ENCODE assay signal across 18 cellular contexts in genomic region chr18:23406271-23406787, GRCh38. TPM values are rescaled to one million over a fixed set of nuclear protein-coding genes. Genes with fewer than 3 reads are reported as not detected.
DNase-seq lines count a peak whose midpoint lies in the region; ATAC-seq and TF ChIP-seq lines count a peak whose summit lies in the region.
"Had no signal": no experiment of that assay in that cellular context is flagged by ENCODE, and none has a peak within 500 bp of the region (broad histone marks: within the 10 kb centered on the region; RNA-seq: fewer than 3 reads in every experiment).

No MANE protein-coding gene starts in this region.

- WGBS in heart left ventricle, 4 donors: 28 to 57% (median 49%) methylated on average over 2 of the region's 2 CpGs
- WGBS in adrenal gland, 4 donors: 31 to 50% (median 40%) methylated on average over 2 of the region's 2 CpGs

- no peak overlapping the region for H3K4me3 Mint-ChIP-seq in type B pancreatic cell
- H3K4me3 Mint-ChIP-seq in natural killer cell: no peak overlapping the region
- H3K4me3 Mint-ChIP-seq: activated naive CD4-positive, alpha-beta T cell treated with anti-CD3 and anti-CD28 coated beads for 36 hours; endodermal cell had no signal

- peak overlapping the region; percentile 90 for H3K27ac Mint-ChIP-seq in type B pancreatic cell
- no peak overlapping the region for H3K27ac Mint-ChIP-seq in natural killer cell
- H3K27ac Mint-ChIP-seq: activated naive CD4-positive, alpha-beta T cell treated with anti-CD3 and anti-CD28 coated beads for 36 hours; endodermal cell had no signal

- H3K4me1 ChIP-seq in heart left ventricle (peaks cover 0 to 5% (median 0%) of the 10 kb centered on the region in 12 donors), adrenal gland (replicated peaks in 1 of 2) (peaks cover 0 to 13% of the 10 kb centered on the region in 2 donors)

- no peak for TF ChIP-seq CTCF in heart left ventricle (IDR thresholded peaks at IDR 0.05)
- no peak for TF ChIP-seq CTCF in adrenal gland (IDR thresholded peaks at IDR 0.05)
- no peak for TF ChIP-seq CTCF in fibroblast of the aortic adventitia (IDR thresholded peaks at IDR 0.05; ENCODE audit: insufficient read depth, low read length)
- TF ChIP-seq CTCF in type B pancreatic cell (conservative IDR thresholded peaks at IDR 0.05): no peak
- TF ChIP-seq CTCF in natural killer cell (IDR thresholded peaks at IDR 0.05): no peak

- intact Hi-C loops in heart left ventricle (cut with DNase I) (loop anchor here in 2 of 10 donors (10.0 kb wide), 2 partner anchors 382 to 582 kb away; no protein-coding TSS in a partner anchor), cardiac septum (cut with DNase I) (no loop called here), adrenal gland (cut with DNase I) (no loop called here), natural killer cell (cut with micrococcal nuclease) (no loop called here)

- H3K27ac ChIP-seq in heart left ventricle: no peak overlapping the region
- no peak overlapping the region for H3K27ac ChIP-seq in adrenal gland
- H3K27ac ChIP-seq: parathyroid adenoma had no signal

- H3K4me1 Mint-ChIP-seq in type B pancreatic cell (ENCODE audit: unreplicated experiment) (peaks cover 15% of the 10 kb centered on the region), natural killer cell (peaks cover 6 to 10% of the 10 kb centered on the region in 2 donors)

- DNase-seq in heart left ventricle (no peak), cardiac septum (ENCODE audit: low spot score) (no peak), adrenal gland (peak in 6 of 7 donors; percentile 58 to 75 (median 66)), fibroblast of the aortic adventitia (ENCODE audit: low read depth) (peak; percentile 67), type B pancreatic cell (ENCODE audit: extremely low spot score, unreplicated experiment) (no peak), natural killer cell (no peak), D341Med (ENCODE audit: low spot score) (no peak)
- no peak for DNase-seq in stimulated activated naive CD4-positive, alpha-beta T cell (lab: John Stamatoyannopoulos, UW)
- DNase-seq: activated CD4-positive, alpha-beta T cell treated with anti-CD3 and anti-CD28 coated beads for 1 hour; activated CD8-positive, alpha-beta memory T cell treated with anti-CD3 and anti-CD28 coated beads, Interleukin-2, amount 50 U/mL, for 4 hours; activated naive CD4-positive, alpha-beta T cell treated with anti-CD3 and anti-CD28 coated beads for 36 hours; Calu3; caudate nucleus; endodermal cell; NCI-H82; stimulated activated CD4-positive, alpha-beta T cell treated with anti-CD3 and anti-CD28 coated beads, Interleukin-15, amount 100 ng/mL, for 24 hours; T-helper 2 cell had no signal

- H3K9me3 Mint-ChIP-seq in type B pancreatic cell (peaks cover 5% of the 10 kb centered on the region), natural killer cell (no peaks in the 10 kb centered on the region)
- H3K9me3 Mint-ChIP-seq: endodermal cell had no signal

- ATAC-seq in heart left ventricle: peak in 3 of 4 donors; percentile 58 to 79 (median 67)
- ATAC-seq in natural killer cell: no peak

- H3K27me3 Mint-ChIP-seq in type B pancreatic cell: no peaks in the 10 kb centered on the region
- no peaks in the 10 kb centered on the region for H3K27me3 Mint-ChIP-seq in natural killer cell (ENCODE audit: low read depth in 2 of 2)

- H3K36me3 ChIP-seq in heart left ventricle (no peaks in the 10 kb centered on the region), adrenal gland (replicated peaks in 1 of 2) (no peaks in the 10 kb centered on the region)

- no peak for TF ChIP-seq POLR2A in heart left ventricle (IDR thresholded peaks at IDR 0.05)
- TF ChIP-seq POLR2A in adrenal gland (IDR thresholded peaks at IDR 0.05): no peak

- H3K27me3 ChIP-seq in heart left ventricle (no peaks in the 10 kb centered on the region), adrenal gland (no peaks in the 10 kb centered on the region)

- peaks cover 7% of the 10 kb centered on the region for H3K36me3 Mint-ChIP-seq in type B pancreatic cell
- no peaks in the 10 kb centered on the region for H3K36me3 Mint-ChIP-seq in natural killer cell

- no peak overlapping the region for H3K4me3 ChIP-seq in heart left ventricle
- no peak overlapping the region for H3K4me3 ChIP-seq in adrenal gland
- no peak overlapping the region for H3K4me3 ChIP-seq in fibroblast of the aortic adventitia (ENCODE audit: low read depth, low read length)

- no peaks in the 10 kb centered on the region for H3K9me3 ChIP-seq in heart left ventricle
- no peaks in the 10 kb centered on the region for H3K9me3 ChIP-seq in adrenal gland (replicated peaks in 1 of 3)

RNA-seq across cellular contexts. Expression of gene RIOK3, which starts 46.8 kb away (rescaled TPM):
- total RNA-seq in heart left ventricle (10 to 100 TPM; 43.4 to 76.2 (median 51.1) TPM), cardiac septum (68.4 TPM), adrenal gland (10 to 100 TPM; 22.5 to 53.3 (median 48.1) TPM), fibroblast of the aortic adventitia (ENCODE audit: low replicate concordance) (58.1 and 89.3 TPM in 2 replicates), type B pancreatic cell (ENCODE audit: low replicate concordance) (46.7 and 86.3 TPM in 2 replicates), natural killer cell (100 to 1,000 TPM; 164 to 233 (median 182) TPM)
- polyA plus RNA-seq in heart left ventricle (10 to 100 TPM; 32.3 to 57.9 TPM), adrenal gland (10 to 100 TPM; 36.3 to 55.1 (median 45.7) TPM)

Comparison
In these comparisons a context has a peak if more than half of its experiments do, and no peak if none do; other contexts are left out.
1. ATAC-seq: peak in heart left ventricle (3 of 4); none in natural killer cell (0 of 3).
2. DNase-seq: peak in adrenal gland (6 of 7) and fibroblast of the aortic adventitia (single experiment); none in heart left ventricle (0 of 5), cardiac septum (single experiment), type B pancreatic cell (single experiment), natural killer cell (single experiment), D341Med (single experiment) and stimulated activated naive CD4-positive, alpha-beta T cell (0 of 6).